In genomic region chr9:98516897-98517503, GRCh38 we compare ENCODE assay signal across 16 cellular contexts.
DNase-seq lines count a peak whose midpoint lies in the region; ATAC-seq and TF ChIP-seq lines count a peak whose summit lies in the region.
"Had no signal": no experiment of that assay in that cellular context is flagged by ENCODE, and none has a peak within 500 bp of the region (broad histone marks: within the 10 kb centered on the region; RNA-seq: fewer than 3 reads in every experiment).

No MANE protein-coding gene starts in this region.

- H3K4me1 Mint-ChIP-seq in activated CD4-positive, alpha-beta T cell treated with anti-CD3 and anti-CD28 coated beads, Interleukin-2, amount 10 ng/mL, durations not matched to agents 24 days and 14 days = no peaks in the 10 kb centered on the region
- H3K4me1 Mint-ChIP-seq: IgD-negative memory B cell had no signal

- no peak overlapping the region for H2AFZ ChIP-seq in Karpas-422 (ENCODE audit: low read length)
- no peak overlapping the region for H2AFZ ChIP-seq in neuronal stem cell (ENCODE audit: low read length)
- H2AFZ ChIP-seq: GM23248 had no signal

- no CpG with 5 or more reads among the region's 9 CpGs for WGBS in neuronal stem cell (ENCODE audit: extremely low coverage in 2 of 2, insufficient read length in 2 of 2, insufficient replicate concordance in 1 of 2), 2 donors

- TF ChIP-seq POLR2A in Peyer's patch (IDR thresholded peaks at IDR 0.05) = no peak

- no peak for TF ChIP-seq CTCF in Peyer's patch (IDR thresholded peaks at IDR 0.05)

- intact Hi-C loops in activated CD4-positive, alpha-beta T cell treated with anti-CD3 and anti-CD28 coated beads, Interleukin-2, amount 10 ng/mL, durations not matched to agents 24 days and 14 days (cut with micrococcal nuclease) = no loop called here

- peaks cover 7% of the 10 kb centered on the region for H3K27me3 Mint-ChIP-seq in activated CD4-positive, alpha-beta T cell treated with anti-CD3 and anti-CD28 coated beads, Interleukin-2, amount 10 ng/mL, durations not matched to agents 24 days and 14 days

- H3K9me2 ChIP-seq in Karpas-422 (replicated peaks; ENCODE audit: insufficient read depth, low read length) = no peaks in the 10 kb centered on the region

- H3K79me1 ChIP-seq in neuronal stem cell (ENCODE audit: low read depth, low read length) = no peaks in the 10 kb centered on the region

- ATAC-seq in HG02884 (IDR thresholded peaks at IDR 0.05; ENCODE audit: unreplicated experiment) = no peak

- H3K4me3 ChIP-seq in Karpas-422 (ENCODE audit: low read length) (no peak overlapping the region), neuronal stem cell (ENCODE audit: low read length in 2 of 2) (peak overlapping the region in 1 of 2 donors; percentile 22), Peyer's patch (no peak overlapping the region)
- H3K4me3 ChIP-seq: A549, GM23248 had no signal

- no peak overlapping the region for H3K4me3 Mint-ChIP-seq in activated CD4-positive, alpha-beta T cell treated with anti-CD3 and anti-CD28 coated beads, Interleukin-2, amount 10 ng/mL, durations not matched to agents 24 days and 14 days
- H3K4me3 Mint-ChIP-seq: CD4-positive, alpha-beta T cell; IgD-negative memory B cell had no signal

- H3K9ac ChIP-seq in Karpas-422 (ENCODE audit: low read length) (no peak overlapping the region), neuronal stem cell (ENCODE audit: low read depth, low read length, poor library complexity) (no peak overlapping the region)
- H3K9ac ChIP-seq: GM23248 had no signal

- no peak overlapping the region for H2BK120ac ChIP-seq in neuronal stem cell (ENCODE audit: low read depth, low read length)

- no peaks in the 10 kb centered on the region for H3K36me3 ChIP-seq in Karpas-422 (ENCODE audit: insufficient read depth, low read length)
- H3K36me3 ChIP-seq in neuronal stem cell (replicated peaks in 1 of 2; ENCODE audit: control insufficient read depth in 2 of 2, insufficient read depth in 2 of 2, low read length in 2 of 2) = no peaks in the 10 kb centered on the region
- no peaks in the 10 kb centered on the region for H3K36me3 ChIP-seq in Peyer's patch

- no peaks in the 10 kb centered on the region for H3K79me2 ChIP-seq in Karpas-422 (ENCODE audit: low read length)

- no peak overlapping the region for H4K8ac ChIP-seq in neuronal stem cell (ENCODE audit: low read depth, low read length)

- H2AK5ac ChIP-seq in neuronal stem cell (ENCODE audit: low read depth, low read length) = no peak overlapping the region

- no peak overlapping the region for H2BK15ac ChIP-seq in neuronal stem cell (ENCODE audit: low read length)

- H3K27me3 ChIP-seq in Karpas-422 (ENCODE audit: low read length) (no peaks in the 10 kb centered on the region), neuronal stem cell (ENCODE audit: control insufficient read depth in 3 of 3, insufficient read depth in 3 of 3, low read depth in 1 of 3, low read length in 3 of 3) (no peaks in the 10 kb centered on the region), Peyer's patch (no peaks in the 10 kb centered on the region)

- H4K91ac ChIP-seq in neuronal stem cell (ENCODE audit: low read depth, low read length, poor library complexity) = no peak overlapping the region

- H3K18ac ChIP-seq in neuronal stem cell (ENCODE audit: low read length) = no peak overlapping the region

- no peak overlapping the region for H2BK5ac ChIP-seq in neuronal stem cell (ENCODE audit: low read length)

- no peaks in the 10 kb centered on the region for H4K20me1 ChIP-seq in Karpas-422 (ENCODE audit: insufficient read depth, low read depth, low read length)

- no peak overlapping the region for H3K27ac Mint-ChIP-seq in activated CD4-positive, alpha-beta T cell treated with anti-CD3 and anti-CD28 coated beads, Interleukin-2, amount 10 ng/mL, durations not matched to agents 24 days and 14 days
- H3K27ac Mint-ChIP-seq: CD4-positive, alpha-beta T cell; IgD-negative memory B cell had no signal

- H3K36me3 Mint-ChIP-seq in activated CD4-positive, alpha-beta T cell treated with anti-CD3 and anti-CD28 coated beads, Interleukin-2, amount 10 ng/mL, durations not matched to agents 24 days and 14 days (ENCODE audit: low read depth) = no peaks in the 10 kb centered on the region
- H3K36me3 Mint-ChIP-seq: IgD-negative memory B cell had no signal

- H2BK12ac ChIP-seq in neuronal stem cell (ENCODE audit: low read length) = no peak overlapping the region

- peak overlapping the region; percentile 67 for H3K14ac ChIP-seq in neuronal stem cell (ENCODE audit: low read length)

- peak; percentile 51 for DNase-seq in activated CD4-positive, alpha-beta T cell treated with anti-CD3 and anti-CD28 coated beads, Interleukin-2, amount 10 ng/mL, durations not matched to agents 24 days and 14 days
- no peak for DNase-seq in activated CD4-positive, alpha-beta T cell treated with anti-CD3 and anti-CD28 coated beads for 1 hour
- peak; percentile 31 for DNase-seq in Karpas-422
- DNase-seq in neuronal stem cell (ENCODE audit: low spot score) = no peak
- no peak for DNase-seq in Peyer's patch
- DNase-seq in activated effector memory CD4-positive, alpha-beta T cell treated with Interleukin-2 at 50 U/mL for 16 hours = no peak
- DNase-seq: AML-193; Caco-2; CD4-positive, alpha-beta T cell; GM23248; HCEC 1CT had no signal

- H3K9me3 Mint-ChIP-seq in activated CD4-positive, alpha-beta T cell treated with anti-CD3 and anti-CD28 coated beads, Interleukin-2, amount 10 ng/mL, durations not matched to agents 24 days and 14 days = no peaks in the 10 kb centered on the region
- H3K9me3 Mint-ChIP-seq: CD4-positive, alpha-beta T cell had no signal

- H3K27ac ChIP-seq in Karpas-422 (ENCODE audit: low read length) (no peak overlapping the region), neuronal stem cell (replicated peaks; ENCODE audit: low read length) (no peak overlapping the region), Peyer's patch (no peak overlapping the region)
- H3K27ac ChIP-seq: 22Rv1, A549, C4-2B, GM23248 had no signal

- H3K9me3 ChIP-seq in Karpas-422 (ENCODE audit: low read length) (no peaks in the 10 kb centered on the region), neuronal stem cell (replicated peaks in 1 of 2; ENCODE audit: control insufficient read depth in 2 of 2, insufficient read depth in 1 of 2, low read depth in 1 of 2, low read length in 2 of 2) (no peaks in the 10 kb centered on the region), Peyer's patch (no peaks in the 10 kb centered on the region)
- H3K9me3 ChIP-seq: A549, Caco-2 had no signal

- H3K4me2 ChIP-seq in Karpas-422 (ENCODE audit: low read depth, low read length, poor library complexity, severe bottlenecking) = no peak overlapping the region
- no peak overlapping the region for H3K4me2 ChIP-seq in neuronal stem cell (ENCODE audit: insufficient read depth, low read length, poor library complexity, severe bottlenecking)
- H3K4me2 ChIP-seq: A549 had no signal

- H3K4ac ChIP-seq in neuronal stem cell (ENCODE audit: low read length) = no peak overlapping the region

- no peaks in the 10 kb centered on the region for H3K4me1 ChIP-seq in Karpas-422 (ENCODE audit: low read length)
- peaks cover 0 to 2% of the 10 kb centered on the region in 2 donors for H3K4me1 ChIP-seq in neuronal stem cell (ENCODE audit: control insufficient read depth in 2 of 2, insufficient read depth in 1 of 2, low read depth in 1 of 2, low read length in 2 of 2)
- H3K4me1 ChIP-seq in Peyer's patch = no peaks in the 10 kb centered on the region
- H3K4me1 ChIP-seq: A549, Caco-2 had no signal

- no peak overlapping the region for H3K23ac ChIP-seq in neuronal stem cell (ENCODE audit: low read depth, low read length, poor library complexity)

Comparison
In these comparisons a context has a peak if more than half of its experiments do, and no peak if none do; other contexts are left out.
1. DNase-seq: peak in activated CD4-positive, alpha-beta T cell treated with anti-CD3 and anti-CD28 coated beads, Interleukin-2, amount 10 ng/mL, durations not matched to agents 24 days and 14 days (single experiment) and Karpas-422 (single experiment); none in activated CD4-positive, alpha-beta T cell treated with anti-CD3 and anti-CD28 coated beads for 1 hour (single experiment), neuronal stem cell (single experiment), Peyer's patch (0 of 3) and activated effector memory CD4-positive, alpha-beta T cell treated with Interleukin-2 at 50 U/mL for 16 hours (single experiment).